In the genomic region with DNA sequence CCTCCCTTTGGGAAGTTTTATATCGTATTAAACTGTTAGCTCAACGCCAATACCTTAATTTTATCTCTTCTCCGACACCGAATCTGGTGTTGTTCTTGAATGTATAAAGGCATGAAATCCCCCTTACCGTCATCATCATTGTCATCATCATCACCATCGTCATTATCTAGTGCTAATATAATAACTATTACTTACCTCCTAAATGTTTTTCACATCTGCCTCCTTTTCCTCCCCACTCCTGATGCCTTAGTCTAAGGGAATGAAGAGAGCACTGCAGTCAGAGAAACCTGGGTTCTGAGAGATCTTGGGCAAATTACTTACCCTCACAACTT, we compare ENCODE assay signal across 8 cellular contexts. TPM values are rescaled to one million over a fixed set of nuclear protein-coding genes. Genes with fewer than 3 reads are reported as not detected.
A peak's percentile ranks its signal among the peaks of the same experiment; 100 is the strongest.
DNase-seq lines count a peak whose midpoint lies in the region; ATAC-seq and TF ChIP-seq lines count a peak whose summit lies in the region.

No MANE protein-coding gene starts in this region.

- H3K4me1 Mint-ChIP-seq in activated naive CD8-positive, alpha-beta T cell treated with anti-CD3 and anti-CD28 coated beads, Interleukin-2, amount 50 U/mL, for 24 hours, result peaks cover 36% of the 10 kb centered on the region

- H2AFZ ChIP-seq in mesenchymal stem cell (ENCODE audit: low read depth, low read length), result no peak overlapping the region

- CTCF ChIA-PET in BJ (lab: Yijun Ruan, JAX) (no interaction called here), HEK293 (lab: Yijun Ruan, JAX) (no interaction called here)

- no peak overlapping the region for H3K23ac ChIP-seq in mesenchymal stem cell (ENCODE audit: low read length in 2 of 2)

- no peak overlapping the region for H4K91ac ChIP-seq in mesenchymal stem cell (ENCODE audit: low read length)

- no peak for TF ChIP-seq CTCF in BJ (IDR thresholded peaks at IDR 0.05; ENCODE audit: insufficient read depth, low read depth, low read length)
- no peak for TF ChIP-seq CTCF in HEK293 (tag by site-specific recombination; IDR thresholded peaks at IDR 0.05)
- TF ChIP-seq CTCF in mucosa of descending colon (IDR thresholded peaks at IDR 0.05), result no peak

- no peak overlapping the region for H3K18ac ChIP-seq in mesenchymal stem cell (ENCODE audit: low read depth in 1 of 2, low read length in 2 of 2)

- WGBS in mesenchymal stem cell, result 6% methylated on average over 5 of the region's 6 CpGs

- POLR2A ChIA-PET in BJ (lab: Charles Lee) (no interaction called here), HEK293 (lab: Yijun Ruan, JAX) (no interaction called here)

- no peak overlapping the region for H3K27ac ChIP-seq in HEK293 (ENCODE audit: extremely low read depth, low read depth, low read length)
- no peak overlapping the region for H3K27ac ChIP-seq in mesenchymal stem cell (ENCODE audit: low read length, poor library complexity, severe bottlenecking)

- H3K4me1 ChIP-seq in HEK293 (ENCODE audit: control insufficient read depth, insufficient read depth, low read length), result 0 out of 2 replicates have a peak, but pooled peaks cover 3% of the 10 kb centered on the region
- H3K4me1 ChIP-seq in mesenchymal stem cell (ENCODE audit: control insufficient read depth, insufficient read depth, low read depth, low read length), result peaks cover 5% of the 10 kb centered on the region
- H3K4me1 ChIP-seq in mucosa of descending colon (ENCODE audit: low read depth), result peaks cover 32% of the 10 kb centered on the region

- no peak overlapping the region for H2BK120ac ChIP-seq in mesenchymal stem cell (ENCODE audit: low read depth, low read length)

- H3K36me3 ChIP-seq in BJ (ENCODE audit: control insufficient read depth, insufficient read depth, low read length) (peaks cover 4% of the 10 kb centered on the region; the same call in 1 of the 2 replicates), HEK293 (ENCODE audit: control insufficient read depth in 2 of 2, insufficient read depth in 1 of 2, low read length in 2 of 2) (peaks cover 0 to 29% of the 10 kb centered on the region in 2 experiments; a peak in 2 of 3 replicates), mesenchymal stem cell (ENCODE audit: control insufficient read depth in 1 of 2, insufficient read depth in 2 of 2, low read depth in 1 of 2, low read length in 2 of 2) (peaks cover 2 to 26% of the 10 kb centered on the region in 2 experiments), mucosa of descending colon (ENCODE audit: low read depth) (no peaks in the 10 kb centered on the region)

- H3K9ac ChIP-seq in mesenchymal stem cell (ENCODE audit: low read length), result peak overlapping the region; percentile 80

- no peaks in the 10 kb centered on the region for H3K9me3 Mint-ChIP-seq in activated naive CD8-positive, alpha-beta T cell treated with anti-CD3 and anti-CD28 coated beads, Interleukin-2, amount 50 U/mL, for 24 hours

- intact Hi-C loops in mucosa of descending colon (cut with DNase I, micrococcal nuclease), result no loop called here

- H2BK12ac ChIP-seq in mesenchymal stem cell (ENCODE audit: low read length in 2 of 2), result no peak overlapping the region

- peak overlapping the region in 1 of 2 experiments; percentile 21 for H3K4ac ChIP-seq in mesenchymal stem cell (ENCODE audit: low read depth in 1 of 2, low read length in 2 of 2)

- H3K4me3 Mint-ChIP-seq in activated naive CD8-positive, alpha-beta T cell treated with anti-CD3 and anti-CD28 coated beads, Interleukin-2, amount 50 U/mL, for 24 hours, result peak overlapping the region; percentile 73

- peak overlapping the region; percentile 78 for H3K4me2 ChIP-seq in mesenchymal stem cell (ENCODE audit: low read length, poor library complexity, severe bottlenecking)

- peaks cover 31% of the 10 kb centered on the region for H3K36me3 Mint-ChIP-seq in activated naive CD8-positive, alpha-beta T cell treated with anti-CD3 and anti-CD28 coated beads, Interleukin-2, amount 50 U/mL, for 24 hours (ENCODE audit: low read depth)

- no peak overlapping the region for H4K8ac ChIP-seq in mesenchymal stem cell (ENCODE audit: low read length)

- ATAC-seq in activated naive CD8-positive, alpha-beta T cell treated with anti-CD3 and anti-CD28 coated beads, Interleukin-2, amount 50 U/mL, for 24 hours, result no peak
- ATAC-seq in mucosa of descending colon, result no peak

- H3K9me3 ChIP-seq in HEK293 (ENCODE audit: control insufficient read depth, insufficient read depth, low read depth, low read length) (no peaks in the 10 kb centered on the region), mesenchymal stem cell (ENCODE audit: control insufficient read depth, low read length) (no peaks in the 10 kb centered on the region), mucosa of descending colon (no peaks in the 10 kb centered on the region)

- no peak overlapping the region for H2BK15ac ChIP-seq in mesenchymal stem cell (ENCODE audit: low read depth, poor library complexity, severe bottlenecking)

- peak overlapping the region; percentile 50 for H3K4me3 ChIP-seq in BJ (ENCODE audit: low read depth, low read length)
- H3K4me3 ChIP-seq in HEK293 (ENCODE audit: low read depth, low read length), result peak overlapping the region; percentile 46
- H3K4me3 ChIP-seq in mesenchymal stem cell (ENCODE audit: insufficient read depth in 1 of 2, low read depth in 1 of 2, low read length in 2 of 2), result peak overlapping the region; percentile 61 to 78
- H3K4me3 ChIP-seq in mucosa of descending colon, result no peak overlapping the region

- peaks cover 10% of the 10 kb centered on the region for H3K79me1 ChIP-seq in mesenchymal stem cell (replicated peaks; ENCODE audit: low read length, poor library complexity, severe bottlenecking)

- no peak for DNase-seq in BJ (ENCODE audit: low read depth)
- DNase-seq in activated naive CD8-positive, alpha-beta T cell treated with anti-CD3 and anti-CD28 coated beads, Interleukin-2, amount 50 U/mL, for 24 hours, result no peak
- no peak for DNase-seq in mesenchymal stem cell
- no peak for DNase-seq in inferior parietal cortex (ENCODE audit: extremely low spot score)
- DNase-seq in mucosa of descending colon, result no peak
- no peak for DNase-seq in T1000 (lab: John Stamatoyannopoulos, UW)
- DNase-seq in HuH-7.5 (ENCODE audit: low spot score), result no peak

- H2AK5ac ChIP-seq in mesenchymal stem cell (ENCODE audit: low read length, severe bottlenecking), result no peak overlapping the region

- peaks cover 1% of the 10 kb centered on the region for H3K27me3 Mint-ChIP-seq in activated naive CD8-positive, alpha-beta T cell treated with anti-CD3 and anti-CD28 coated beads, Interleukin-2, amount 50 U/mL, for 24 hours

- H3K27ac Mint-ChIP-seq in activated naive CD8-positive, alpha-beta T cell treated with anti-CD3 and anti-CD28 coated beads, Interleukin-2, amount 50 U/mL, for 24 hours, result peak overlapping the region; percentile 37

- H3K14ac ChIP-seq in mesenchymal stem cell (ENCODE audit: low read length in 2 of 2), result no peak overlapping the region

- 0 out of 2 replicates have a peak, but pooled peaks cover 1% of the 10 kb centered on the region for H3K27me3 ChIP-seq in BJ (ENCODE audit: control insufficient read depth, insufficient read depth, low read length)
- H3K27me3 ChIP-seq in mesenchymal stem cell (ENCODE audit: control insufficient read depth in 1 of 2, insufficient read depth in 1 of 2, low read length in 2 of 2), result peaks cover 0 to 4% of the 10 kb centered on the region in 2 experiments

- H2BK5ac ChIP-seq in mesenchymal stem cell (ENCODE audit: low read depth, low read length, poor library complexity, severe bottlenecking), result no peak overlapping the region

TF ChIP-seq in HEK293, 187 proteins besides CTCF, POLR2A, EP300 and RAD21 (continues in another document):
- TF ChIP-seq ZBTB48 (tag by site-specific recombination; IDR thresholded peaks at IDR 0.05) (peak; percentile 46; the same call in 1 of the 2 replicates), KLF1 (tag by site-specific recombination; IDR thresholded peaks at IDR 0.05) (0 out of 2 replicates have a peak, but pooled peaks have one; percentile 3), ZNF629 (tag by site-specific recombination; IDR thresholded peaks at IDR 0.05) (peak; percentile 71), EGR2 (tag by site-specific recombination; IDR thresholded peaks at IDR 0.05; ENCODE audit: low read depth) (no peak), KLF8 (tag by site-specific recombination; IDR thresholded peaks at IDR 0.05) (0 out of 2 replicates have a peak, but pooled peaks have one; percentile 14), ZNF335 (tag by site-specific recombination; conservative IDR thresholded peaks at IDR 0.05) (peak; percentile 76)
- TF ChIP-seq, protein P1, sequence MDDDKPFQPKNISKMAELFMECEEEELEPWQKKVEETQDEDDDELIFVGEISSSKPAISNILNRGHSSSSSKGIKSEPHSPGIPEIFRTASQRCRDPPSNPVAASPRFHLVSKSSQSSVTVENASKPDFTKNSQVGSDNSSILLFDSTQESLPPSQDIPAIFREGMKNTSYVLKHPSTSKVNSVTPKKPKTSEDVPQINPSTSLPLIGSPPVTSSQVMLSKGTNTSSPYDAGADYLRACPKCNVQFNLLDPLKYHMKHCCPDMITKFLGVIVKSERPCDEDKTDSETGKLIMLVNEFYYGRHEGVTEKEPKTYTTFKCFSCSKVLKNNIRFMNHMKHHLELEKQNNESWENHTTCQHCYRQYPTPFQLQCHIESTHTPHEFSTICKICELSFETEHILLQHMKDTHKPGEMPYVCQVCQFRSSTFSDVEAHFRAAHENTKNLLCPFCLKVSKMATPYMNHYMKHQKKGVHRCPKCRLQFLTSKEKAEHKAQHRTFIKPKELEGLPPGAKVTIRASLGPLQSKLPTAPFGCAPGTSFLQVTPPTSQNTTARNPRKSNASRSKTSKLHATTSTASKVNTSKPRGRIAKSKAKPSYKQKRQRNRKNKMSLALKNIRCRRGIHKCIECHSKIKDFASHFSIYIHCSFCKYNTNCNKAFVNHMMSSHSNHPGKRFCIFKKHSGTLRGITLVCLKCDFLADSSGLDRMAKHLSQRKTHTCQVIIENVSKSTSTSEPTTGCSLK (tag by site-specific recombination; IDR thresholded peaks at IDR 0.05), result no peak

RNA-seq across cellular contexts. Expression of a gene that starts 0.7 kb away (rescaled TPM):
- 3.0 and 3.7 TPM in 2 replicates for polyA plus RNA-seq in BJ (2011; rRNA removed)
- polyA minus RNA-seq in BJ (2011; rRNA and poly(A)+ RNA removed), result 3.9 and 4.6 TPM in 2 replicates
- polyA plus RNA-seq in mesenchymal stem cell (2013, experiment 1 of 2), result 3.7 TPM
- polyA plus RNA-seq in mesenchymal stem cell (2013, experiment 2 of 2), result 3.7 TPM
- 1 to 10 TPM; 6.5 to 7.7 (median 6.9) TPM for total RNA-seq in mucosa of descending colon

RNA-seq across cellular contexts. Expression of a gene that starts 28.1 kb away (rescaled TPM):
- 47.3 and 84.6 TPM in 2 replicates for polyA plus RNA-seq in BJ (2011; rRNA removed)
- 42.1 and 64.6 TPM in 2 replicates for polyA minus RNA-seq in BJ (2011; rRNA and poly(A)+ RNA removed)
- polyA plus RNA-seq in mesenchymal stem cell (2013, experiment 1 of 2), result 25.7 TPM
- polyA plus RNA-seq in mesenchymal stem cell (2013, experiment 2 of 2), result 24.6 TPM
- 10 to 100 TPM; 43.1 to 72.9 (median 57.8) TPM for total RNA-seq in mucosa of descending colon

RNA-seq across cellular contexts. Expression of a gene that starts 43.2 kb away (rescaled TPM):
- polyA plus RNA-seq in BJ (2011; rRNA removed), result 7.7 and 9.8 TPM in 2 replicates
- 9.4 and 15.5 TPM in 2 replicates for polyA minus RNA-seq in BJ (2011; rRNA and poly(A)+ RNA removed)
- polyA plus RNA-seq in mesenchymal stem cell (2013, experiment 1 of 2), result 4.7 TPM
- 5.0 TPM for polyA plus RNA-seq in mesenchymal stem cell (2013, experiment 2 of 2)
- total RNA-seq in mucosa of descending colon, result 10 to 100 TPM; 13.4 to 24.8 (median 22.7) TPM

RNA-seq across cellular contexts. Expression of a gene that starts 43.3 kb away (rescaled TPM):
- 0.48 and 1.2 TPM in 2 replicates for polyA plus RNA-seq in BJ (2011; rRNA removed)
- polyA minus RNA-seq in BJ (2011; rRNA and poly(A)+ RNA removed), result 0.67 and 1.4 TPM in 2 replicates
- 0.73 TPM for polyA plus RNA-seq in mesenchymal stem cell (2013, experiment 1 of 2)
- polyA plus RNA-seq in mesenchymal stem cell (2013, experiment 2 of 2), result 0.45 TPM
- 1 to 10 TPM in 2 of 3 donors, under 1 TPM in 1; 0.67 to 5.5 (median 2.9) TPM for total RNA-seq in mucosa of descending colon
